29 cellular contexts compared by ENCODE assay signal in genomic region chr4:171668403-171668802, GRCh38.
"Had no signal": no experiment of that assay in that cellular context is flagged by ENCODE, and none has a peak within 500 bp of the region (broad histone marks: within the 10 kb centered on the region; RNA-seq: fewer than 3 reads in every experiment).

No MANE protein-coding gene starts in this region.

- H3K4me3 ChIP-seq: colonic mucosa, coronary artery, dorsolateral prefrontal cortex, esophagus muscularis mucosa, esophagus squamous epithelium, gastrocnemius medialis, gastroesophageal sphincter, heart left ventricle, heart right ventricle had no signal

- H3K4me1 ChIP-seq: colonic mucosa, esophagus muscularis mucosa, esophagus squamous epithelium, foreskin keratinocyte, gastrocnemius medialis, gastroesophageal sphincter, heart left ventricle had no signal

- H3K9me3 ChIP-seq: colonic mucosa, esophagus muscularis mucosa, esophagus squamous epithelium, gastrocnemius medialis, gastroesophageal sphincter, heart left ventricle, heart right ventricle had no signal

- H3K9me3 Mint-ChIP-seq: endodermal cell had no signal

- H3K4me3 Mint-ChIP-seq: dendritic cell treated with granulocyte-macrophage colony-stimulating factor and Interleukin-4, amounts not matched to agents 40 ng/mL and 50 ng/mL, for 4 days; effector memory CD8-positive, alpha-beta T cell; endodermal cell had no signal

- FAIRE-seq: colon, endometrium, endothelial cell of umbilical vein, frontal cortex had no signal

- ATAC-seq: effector memory CD8-positive, alpha-beta T cell; esophagus mucosa; foreskin keratinocyte; gastrocnemius medialis; gastroesophageal sphincter; heart left ventricle; heart right ventricle had no signal

- H3K27me3 ChIP-seq: colonic mucosa, dorsolateral prefrontal cortex, esophagus muscularis mucosa, esophagus squamous epithelium, foreskin keratinocyte, gastrocnemius medialis, gastroesophageal sphincter, heart left ventricle, heart right ventricle had no signal

- H3K27ac ChIP-seq: colonic mucosa, coronary artery, dorsolateral prefrontal cortex, epithelial cell of prostate, esophagus muscularis mucosa, esophagus squamous epithelium, foreskin keratinocyte, gastrocnemius medialis, gastroesophageal sphincter, heart left ventricle, heart right ventricle had no signal

- DNase-seq: colonic mucosa; cortex of kidney; dermis blood vessel endothelial cell; dorsolateral prefrontal cortex; effector CD4-positive, alpha-beta T cell; effector CD8-positive, alpha-beta T cell; effector memory CD4-positive, alpha-beta T cell; effector memory CD8-positive, alpha-beta T cell; endodermal cell; erythroblast; esophagus squamous epithelium; foreskin fibroblast; foreskin keratinocyte; foreskin melanocyte; gastrocnemius medialis; glutamatergic neuron; head of caudate nucleus; heart left ventricle; heart right ventricle had no signal

- H3K36me3 ChIP-seq: colonic mucosa, esophagus muscularis mucosa, esophagus squamous epithelium, gastrocnemius medialis, gastroesophageal sphincter, heart left ventricle, heart right ventricle had no signal

- H3K27ac Mint-ChIP-seq: dendritic cell treated with granulocyte-macrophage colony-stimulating factor and Interleukin-4, amounts not matched to agents 40 ng/mL and 50 ng/mL, for 4 days; effector memory CD8-positive, alpha-beta T cell; endodermal cell had no signal
